Comparison of ENCODE assay signal across 17 cellular contexts in the genomic region with DNA sequence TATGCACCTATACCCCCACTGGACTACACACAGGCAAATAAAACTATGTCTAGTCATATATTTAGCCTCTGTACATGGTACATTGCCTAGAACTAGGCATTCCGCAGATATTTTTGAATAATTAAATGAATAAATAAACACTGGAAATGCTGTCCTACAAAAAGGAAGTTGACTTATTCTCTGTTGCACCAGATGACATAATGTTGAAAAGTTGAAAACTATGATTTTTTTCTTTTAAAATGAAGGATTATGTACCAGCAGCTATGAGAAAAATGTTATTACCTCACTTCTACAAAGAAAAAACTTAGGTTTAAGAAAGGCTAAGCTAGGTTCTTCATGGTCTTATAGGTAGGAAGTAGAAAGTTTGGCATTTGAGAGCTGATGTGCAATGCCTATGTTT.
"Had no signal": no experiment of that assay in that cellular context is flagged by ENCODE, and none has a peak within 500 bp of the region (broad histone marks: within the 10 kb centered on the region; RNA-seq: fewer than 3 reads in every experiment).

No MANE protein-coding gene starts in this region.

- H3K4me1 ChIP-seq: thyroid gland had no signal

- H3K27me3 ChIP-seq: brain microvascular endothelial cell, thyroid gland had no signal

- ATAC-seq: activated CD8-positive, alpha-beta T cell treated with anti-CD3 and anti-CD28 coated beads for 36 hours; left lobe of liver; naive thymus-derived CD4-positive, alpha-beta T cell; stimulated activated naive B cell treated with anti-CD40 and anti-IgM and Interleukin-4, amounts not matched to agents 10 μg/mL and 1 μg/mL and 100 μg/mL, for 72 hours had no signal

- DNase-seq: activated B cell treated with CpG ODN at 0.5 μM for 24 hours; activated CD4-positive, alpha-beta T cell treated with anti-CD3 and anti-CD28 coated beads for 48 hours; activated CD8-positive, alpha-beta memory T cell treated with anti-CD3 and anti-CD28 coated beads, Interleukin-2, amount 50 U/mL, for 4 hours; activated CD8-positive, alpha-beta T cell treated with anti-CD3 and anti-CD28 coated beads for 36 hours; activated effector memory CD4-positive, alpha-beta T cell treated with anti-CD3 and anti-CD28 coated beads, Interleukin-2, amount 50 U/mL, for 16 hours; activated T-cell treated with anti-CD3 and anti-CD28 coated beads, Interleukin-2, amount 50 U/mL, for 48 hours; amygdala; brain microvascular endothelial cell; endodermal cell; naive thymus-derived CD4-positive, alpha-beta T cell; retina; stimulated activated CD4-positive, alpha-beta T cell treated with anti-CD3 and anti-CD28 coated beads, Interleukin-15, amount 100 ng/mL, for 24 hours; stimulated activated CD4-positive, alpha-beta T cell treated with anti-CD3 and anti-CD28 coated beads, Interleukin-4, amount 100 ng/mL, for 1 hour; stimulated activated naive B cell treated with anti-CD40 and anti-IgM and Interleukin-4, amounts not matched to agents 10 μg/mL and 1 μg/mL and 100 μg/mL, for 72 hours; thyroid gland had no signal

- H3K9me3 ChIP-seq: thyroid gland had no signal

- H3K27ac ChIP-seq: brain microvascular endothelial cell, skin epidermis, thyroid gland had no signal

- H3K4me3 ChIP-seq: skin epidermis, thyroid gland had no signal

- H3K36me3 ChIP-seq: brain microvascular endothelial cell, thyroid gland had no signal
